8 cellular contexts compared by ENCODE assay signal in genomic region chr22:19290400-19291217, GRCh38. TPM values are rescaled to one million over a fixed set of nuclear protein-coding genes. Genes with fewer than 3 reads are reported as not detected.
DNase-seq lines count a peak whose midpoint lies in the region; ATAC-seq and TF ChIP-seq lines count a peak whose summit lies in the region.

No MANE protein-coding gene starts in this region.

- H3K27me3 ChIP-seq in ACC112 (ENCODE audit: insufficient read depth, low read length) (no peaks in the 10 kb centered on the region), H9 (ENCODE audit: insufficient read depth, low read length) (peaks cover 3% of the 10 kb centered on the region; the same call in 1 of the 2 replicates), skeletal muscle tissue (ENCODE audit: control insufficient read depth in 3 of 3, insufficient read depth in 3 of 3, low read length in 3 of 3) (no peaks in the 10 kb centered on the region)

- H2BK15ac ChIP-seq in H9 (ENCODE audit: low read depth, low read length) = no peak overlapping the region

- H3K23me2 ChIP-seq in H9 (ENCODE audit: insufficient read length, low read depth, low read length, poor library complexity, severe bottlenecking) = peaks cover 12% of the 10 kb centered on the region

- H2BK120ac ChIP-seq in H9 (ENCODE audit: low read depth, low read length, poor library complexity, severe bottlenecking) = no peak overlapping the region

- DNase-seq in H9 = no peak
- DNase-seq in activated CD8-positive, alpha-beta T cell treated with anti-CD3 and anti-CD28 coated beads, Interleukin-2, amount 10 ng/mL, durations not matched to agents 7 days and 5 days = no peak
- peak; percentile 33 for DNase-seq in left ventricle myocardium superior
- no peak for DNase-seq in kidney tubule cell (ENCODE audit: low spot score)
- no peak for DNase-seq in SHP77 treated with DMSO at 0.1 percent for 48 hours (lab: John Stamatoyannopoulos, UW)

- CTCF ChIA-PET in activated CD8-positive, alpha-beta T cell treated with anti-CD3 and anti-CD28 coated beads, Interleukin-2, amount 10 ng/mL, durations not matched to agents 7 days and 5 days (lab: Charles Lee) = no interaction called here

- H4K8ac ChIP-seq in H9 (replicated peaks; ENCODE audit: insufficient read length, low read depth, low read length) = no peak overlapping the region

- no peak overlapping the region for H3K4ac ChIP-seq in H9 (ENCODE audit: low read depth, low read length)

- no peak overlapping the region for H4K91ac ChIP-seq in H9 (ENCODE audit: insufficient read length, low read depth, low read length)

- H4K20me1 ChIP-seq in H9 (ENCODE audit: control insufficient read depth, insufficient read depth, insufficient read length) = no peaks in the 10 kb centered on the region

- WGBS in H9 (ENCODE audit: extremely low coverage, insufficient read length, low lambda C conversion rate) = no CpG with 5 or more reads among the region's 27 CpGs

- H3K9me3 ChIP-seq in H9 (ENCODE audit: control insufficient read depth, low read depth, low read length) (no peaks in the 10 kb centered on the region), skeletal muscle tissue (ENCODE audit: control insufficient read depth in 3 of 3, low read length in 3 of 3) (no peaks in the 10 kb centered on the region)

- H3K4me1 ChIP-seq in ACC112 (ENCODE audit: control insufficient read depth, insufficient read depth, low read length, unreplicated experiment) = peaks cover 34% of the 10 kb centered on the region
- H3K4me1 ChIP-seq in H9 (ENCODE audit: insufficient read depth, low read length) = peaks cover 14% of the 10 kb centered on the region
- peaks cover 53 to 68% (median 58%) of the 10 kb centered on the region in 3 donors for H3K4me1 ChIP-seq in skeletal muscle tissue (ENCODE audit: control insufficient read depth in 3 of 3, insufficient read depth in 3 of 3, low read length in 3 of 3)

- no peaks in the 10 kb centered on the region for H3K79me1 ChIP-seq in H9 (ENCODE audit: insufficient read depth, low read depth, low read length, poor library complexity, severe bottlenecking)

- peaks cover 21% of the 10 kb centered on the region for H3K27me3 Mint-ChIP-seq in H9 (ENCODE audit: low read depth)
- peaks cover 42% of the 10 kb centered on the region for H3K27me3 Mint-ChIP-seq in activated CD8-positive, alpha-beta T cell treated with anti-CD3 and anti-CD28 coated beads, Interleukin-2, amount 10 ng/mL, durations not matched to agents 7 days and 5 days (ENCODE audit: low read depth)

- H2AFZ ChIP-seq in ACC112 (ENCODE audit: low read length, unreplicated experiment) = peak overlapping the region; percentile 75
- no peak overlapping the region for H2AFZ ChIP-seq in H9 (ENCODE audit: low read length)

- peak overlapping the region; percentile 26; the same call in 1 of the 2 replicates for H3K14ac ChIP-seq in H9 (ENCODE audit: insufficient read depth, low read length)

- TF ChIP-seq CTCF in H9 (conservative IDR thresholded peaks at IDR 0.05) = no peak

- no peaks in the 10 kb centered on the region for H3K36me3 ChIP-seq in ACC112 (ENCODE audit: insufficient read depth, low read length)
- peaks cover 4% of the 10 kb centered on the region in 3 donors for H3K36me3 ChIP-seq in skeletal muscle tissue (ENCODE audit: control insufficient read depth in 3 of 3, insufficient read depth in 3 of 3, low read length in 3 of 3)

- ATAC-seq in activated CD8-positive, alpha-beta T cell treated with anti-CD3 and anti-CD28 coated beads, Interleukin-2, amount 10 ng/mL, durations not matched to agents 7 days and 5 days = peak; percentile 8
- ATAC-seq in left ventricle myocardium superior = peak; percentile 27
- ATAC-seq in HG02938 (IDR thresholded peaks at IDR 0.05; ENCODE audit: unreplicated experiment) = no peak

- H2BK20ac ChIP-seq in H9 (ENCODE audit: low read depth, low read length, poor library complexity, severe bottlenecking) = no peak overlapping the region

- H2BK12ac ChIP-seq in H9 (ENCODE audit: insufficient read length, low read depth, low read length) = no peak overlapping the region

- peak overlapping the region; percentile 91 for H3K4me3 ChIP-seq in ACC112 (ENCODE audit: low read depth, low read length)
- peak overlapping the region; percentile 85 to 89 (median 88) for H3K4me3 ChIP-seq in skeletal muscle tissue (ENCODE audit: low read length in 3 of 3)

- H3K9me3 Mint-ChIP-seq in H9 = no peaks in the 10 kb centered on the region
- H3K9me3 Mint-ChIP-seq in activated CD8-positive, alpha-beta T cell treated with anti-CD3 and anti-CD28 coated beads, Interleukin-2, amount 10 ng/mL, durations not matched to agents 7 days and 5 days (ENCODE audit: insufficient read depth) = no peaks in the 10 kb centered on the region

- H2AK5ac ChIP-seq in H9 (ENCODE audit: insufficient read length, low read length) = no peak overlapping the region

- no peak overlapping the region for H4K5ac ChIP-seq in H9 (ENCODE audit: insufficient read length, low read depth, low read length)

- H3K18ac ChIP-seq in H9 (ENCODE audit: insufficient read length, low read depth, low read length) = no peak overlapping the region

- H2BK5ac ChIP-seq in H9 (ENCODE audit: insufficient read length, low read length) = no peak overlapping the region

- POLR2A ChIA-PET in activated CD8-positive, alpha-beta T cell treated with anti-CD3 and anti-CD28 coated beads, Interleukin-2, amount 10 ng/mL, durations not matched to agents 7 days and 5 days (lab: Charles Lee) = no interaction called here

- H3K23ac ChIP-seq in H9 (ENCODE audit: insufficient read length, low read depth, low read length) = no peak overlapping the region

- H3T11ph ChIP-seq in H9 (ENCODE audit: low read length) = no peak overlapping the region

- H3K79me2 ChIP-seq in ACC112 (ENCODE audit: control insufficient read depth, insufficient read depth, low read length, unreplicated experiment) (peaks cover 8% of the 10 kb centered on the region), H9 (ENCODE audit: insufficient read depth, low read length) (no peaks in the 10 kb centered on the region)

- peaks cover 0 to 11% (median 8%) of the 10 kb centered on the region in 3 experiments; a peak in 4 of 7 replicates for H3K36me3 Mint-ChIP-seq in H9 (ENCODE audit: insufficient read depth in 1 of 3, low read depth in 3 of 3)
- H3K36me3 Mint-ChIP-seq in activated CD8-positive, alpha-beta T cell treated with anti-CD3 and anti-CD28 coated beads, Interleukin-2, amount 10 ng/mL, durations not matched to agents 7 days and 5 days (ENCODE audit: low read depth) = no peaks in the 10 kb centered on the region

- H3K27ac ChIP-seq in ACC112 (ENCODE audit: low read depth, low read length) (no peak overlapping the region), H9 (ENCODE audit: insufficient read length, low read depth, low read length) (no peak overlapping the region), skeletal muscle tissue (ENCODE audit: low read depth, low read length) (peak overlapping the region; percentile 97)

- peak overlapping the region; percentile 47 for H3K9ac ChIP-seq in H9 (ENCODE audit: extremely low read depth, insufficient read length, low read length)
- H3K9ac ChIP-seq in skeletal muscle tissue (ENCODE audit: low read depth in 1 of 3, low read length in 3 of 3) = peak overlapping the region; percentile 94 to 97 (median 96)

- intact Hi-C loops in left ventricle myocardium superior (cut with micrococcal nuclease) = no loop called here

- H3K4me1 Mint-ChIP-seq in H9 = peaks cover 55 to 57% of the 10 kb centered on the region in 2 experiments
- peaks cover 27% of the 10 kb centered on the region for H3K4me1 Mint-ChIP-seq in activated CD8-positive, alpha-beta T cell treated with anti-CD3 and anti-CD28 coated beads, Interleukin-2, amount 10 ng/mL, durations not matched to agents 7 days and 5 days (ENCODE audit: low read depth)

- H3K4me2 ChIP-seq in H9 (ENCODE audit: insufficient read depth, insufficient read length, low read length) = peak overlapping the region; percentile 88

- H3K56ac ChIP-seq in H9 (ENCODE audit: insufficient read length, low read depth, low read length) = no peak overlapping the region

- H3K4me3 Mint-ChIP-seq in H9 = peak overlapping the region; percentile 78 to 87
- H3K4me3 Mint-ChIP-seq in activated CD8-positive, alpha-beta T cell treated with anti-CD3 and anti-CD28 coated beads, Interleukin-2, amount 10 ng/mL, durations not matched to agents 7 days and 5 days = peak overlapping the region; percentile 69

- no peak overlapping the region for H3K27ac Mint-ChIP-seq in H9
- peak overlapping the region; percentile 20 for H3K27ac Mint-ChIP-seq in activated CD8-positive, alpha-beta T cell treated with anti-CD3 and anti-CD28 coated beads, Interleukin-2, amount 10 ng/mL, durations not matched to agents 7 days and 5 days

RNA-seq across cellular contexts. Expression of gene CLTCL1, which starts 0.9 kb away (rescaled TPM):
- 11.1 and 11.7 TPM in 2 replicates for total RNA-seq in H9 (2021)
- under 1 TPM; 0.44 to 0.58 TPM for total RNA-seq in activated CD8-positive, alpha-beta T cell treated with anti-CD3 and anti-CD28 coated beads, Interleukin-2, amount 10 ng/mL, durations not matched to agents 7 days and 5 days
- 9.6 TPM for total RNA-seq in left ventricle myocardium superior
- total RNA-seq in skeletal muscle tissue = 33.4 TPM
